27 cellular contexts compared by ENCODE assay signal in genomic region chr19:40053491-40053890, GRCh38. TPM values are rescaled to one million over a fixed set of nuclear protein-coding genes. Genes with fewer than 3 reads are reported as not detected.
DNase-seq lines count a peak whose midpoint lies in the region; ATAC-seq and TF ChIP-seq lines count a peak whose summit lies in the region.
"Had no signal": no experiment of that assay in that cellular context is flagged by ENCODE, and none has a peak within 500 bp of the region (broad histone marks: within the 10 kb centered on the region; RNA-seq: fewer than 3 reads in every experiment).

No MANE protein-coding gene starts in this region.

- peaks cover 75% of the 10 kb centered on the region for H3K36me3 Mint-ChIP-seq in CD4-positive, alpha-beta T cell (ENCODE audit: low read depth)
- peaks cover 17% of the 10 kb centered on the region for H3K36me3 Mint-ChIP-seq in activated T-helper 17 cell treated with anti-CD3 and anti-CD28 coated beads, Interleukin-2, amount 50 U/mL, for 72 hours (ENCODE audit: low read depth)
- H3K36me3 Mint-ChIP-seq in naive thymus-derived CD8-positive, alpha-beta T cell: peaks cover 24 to 50% (median 36%) of the 10 kb centered on the region in 3 donors
- H3K36me3 Mint-ChIP-seq in CD14-positive monocyte: peaks cover 20 to 30% of the 10 kb centered on the region in 2 donors

- CTCF ChIA-PET in CD4-positive, alpha-beta T cell (lab: Charles Lee): no interaction called here

- peak overlapping the region; percentile 100 for H3K4me3 Mint-ChIP-seq in CD4-positive, alpha-beta T cell
- peak overlapping the region; percentile 97 for H3K4me3 Mint-ChIP-seq in activated T-helper 17 cell treated with anti-CD3 and anti-CD28 coated beads, Interleukin-2, amount 50 U/mL, for 72 hours
- H3K4me3 Mint-ChIP-seq in naive thymus-derived CD8-positive, alpha-beta T cell: peak overlapping the region; percentile 5 to 100 (median 63)
- no peak overlapping the region for H3K4me3 Mint-ChIP-seq in CD14-positive monocyte
- H3K4me3 Mint-ChIP-seq: activated CD8-positive, alpha-beta T cell treated with anti-CD3 and anti-CD28 coated beads, Interleukin-2, amount 10 ng/mL, durations not matched to agents 7 days and 5 days had no signal

- peaks cover 11 to 32% (median 24%) of the 10 kb centered on the region in 10 experiments for H3K4me1 ChIP-seq in BLaER1 treated with 17β-estradiol and CSF1 and Interleukin-3, amounts not matched to agents 10 nM and 100 nM

- peaks cover 34 to 56% (median 49%) of the 10 kb centered on the region in 11 experiments for H3K36me3 ChIP-seq in BLaER1 treated with 17β-estradiol and CSF1 and Interleukin-3, amounts not matched to agents 10 nM and 100 nM

- TF ChIP-seq CTCF in CD4-positive, alpha-beta T cell (IDR thresholded peaks at IDR 0.05): no peak
- no peak for TF ChIP-seq CTCF in CD14-positive monocyte (IDR thresholded peaks at IDR 0.05)

- POLR2A ChIA-PET in CD4-positive, alpha-beta T cell (lab: Charles Lee): no interaction called here
- POLR2A ChIA-PET in naive thymus-derived CD8-positive, alpha-beta T cell (lab: Charles Lee): no interaction called here

- intact Hi-C loops in CD4-positive, alpha-beta T cell (cut with DNase I, micrococcal nuclease): loop anchor here in 1 of 2 experiments (10.0 kb wide), 1 partner anchor 59 kb away; the partner anchor contains the start of gene ZNF546
- intact Hi-C loops in CD14-positive monocyte (cut with micrococcal nuclease): no loop called here

- no peaks in the 10 kb centered on the region for H3K27me3 Mint-ChIP-seq in CD4-positive, alpha-beta T cell
- H3K27me3 Mint-ChIP-seq in activated T-helper 17 cell treated with anti-CD3 and anti-CD28 coated beads, Interleukin-2, amount 50 U/mL, for 72 hours: no peaks in the 10 kb centered on the region
- H3K27me3 Mint-ChIP-seq in naive thymus-derived CD8-positive, alpha-beta T cell: no peaks in the 10 kb centered on the region
- peaks cover under 1 to 6% (median 2%) of the 10 kb centered on the region in 3 donors for H3K27me3 Mint-ChIP-seq in CD14-positive monocyte (ENCODE audit: low read depth in 3 of 3)

- peaks cover 66% of the 10 kb centered on the region for H3K4me1 Mint-ChIP-seq in CD4-positive, alpha-beta T cell (ENCODE audit: low read depth)
- H3K4me1 Mint-ChIP-seq in activated T-helper 17 cell treated with anti-CD3 and anti-CD28 coated beads, Interleukin-2, amount 50 U/mL, for 72 hours: peaks cover 25% of the 10 kb centered on the region
- peaks cover 39 to 64% (median 57%) of the 10 kb centered on the region in 4 donors for H3K4me1 Mint-ChIP-seq in naive thymus-derived CD8-positive, alpha-beta T cell
- peaks cover 33% of the 10 kb centered on the region for H3K4me1 Mint-ChIP-seq in CD14-positive monocyte

- H3K9me3 Mint-ChIP-seq in CD4-positive, alpha-beta T cell: no peaks in the 10 kb centered on the region
- no peaks in the 10 kb centered on the region for H3K9me3 Mint-ChIP-seq in activated T-helper 17 cell treated with anti-CD3 and anti-CD28 coated beads, Interleukin-2, amount 50 U/mL, for 72 hours
- H3K9me3 Mint-ChIP-seq in naive thymus-derived CD8-positive, alpha-beta T cell: peaks cover 2 to 19% (median 13%) of the 10 kb centered on the region in 9 donors
- peaks cover 14 to 25% (median 18%) of the 10 kb centered on the region in 7 donors for H3K9me3 Mint-ChIP-seq in CD14-positive monocyte

- peak overlapping the region; percentile 6 for H3K27ac Mint-ChIP-seq in CD4-positive, alpha-beta T cell
- no peak overlapping the region for H3K27ac Mint-ChIP-seq in activated T-helper 17 cell treated with anti-CD3 and anti-CD28 coated beads, Interleukin-2, amount 50 U/mL, for 72 hours
- H3K27ac Mint-ChIP-seq in naive thymus-derived CD8-positive, alpha-beta T cell: peak overlapping the region in 1 of 10 donors; percentile 65
- no peak overlapping the region for H3K27ac Mint-ChIP-seq in CD14-positive monocyte
- H3K27ac Mint-ChIP-seq: activated CD8-positive, alpha-beta T cell treated with anti-CD3 and anti-CD28 coated beads, Interleukin-2, amount 10 ng/mL, durations not matched to agents 7 days and 5 days had no signal

- no peak overlapping the region; a peak in 2 of 20 replicates for H3K4me3 ChIP-seq in BLaER1 treated with 17β-estradiol and CSF1 and Interleukin-3, amounts not matched to agents 10 nM and 100 nM
- H3K4me3 ChIP-seq: gastrocnemius medialis, GM23248, hepatocyte, stomach, thyroid gland had no signal

- peak overlapping the region in 7 of 11 experiments; percentile 2 to 94 (median 88); a peak in 4 of 22 replicates for H3K4me2 ChIP-seq in BLaER1 treated with 17β-estradiol and CSF1 and Interleukin-3, amounts not matched to agents 10 nM and 100 nM
- H3K4me2 ChIP-seq: hepatocyte, smooth muscle cell had no signal

- H3K27ac ChIP-seq in BLaER1 treated with 17β-estradiol and CSF1 and Interleukin-3, amounts not matched to agents 10 nM and 100 nM: no peak overlapping the region
- no peak overlapping the region for H3K27ac ChIP-seq in CD4-positive, alpha-beta T cell (ENCODE audit: low read depth, low read length)
- H3K27ac ChIP-seq: gastrocnemius medialis, GM23248, hepatocyte, stomach, thyroid gland had no signal

- no peak overlapping the region for H3K9ac ChIP-seq in BLaER1 treated with 17β-estradiol and CSF1 and Interleukin-3, amounts not matched to agents 10 nM and 100 nM
- H3K9ac ChIP-seq: GM23248 had no signal

- no peaks in the 10 kb centered on the region for H3K27me3 ChIP-seq in BLaER1 treated with 17β-estradiol and CSF1 and Interleukin-3, amounts not matched to agents 10 nM and 100 nM
- no peaks in the 10 kb centered on the region for H3K27me3 ChIP-seq in CD4-positive, alpha-beta T cell (ENCODE audit: control insufficient read depth, insufficient read depth, low read length)
- H3K27me3 ChIP-seq: gastrocnemius medialis, hepatocyte, stomach, thyroid gland had no signal

- H3K9me3 ChIP-seq in BLaER1 treated with 17β-estradiol and CSF1 and Interleukin-3, amounts not matched to agents 10 nM and 100 nM (replicated peaks in 1 of 11): peaks cover 49 to 69% (median 62%) of the 10 kb centered on the region in 11 experiments
- H3K9me3 ChIP-seq in CD4-positive, alpha-beta T cell (ENCODE audit: control insufficient read depth, low read length): no peaks in the 10 kb centered on the region
- H3K9me3 ChIP-seq: thyroid gland had no signal

- DNase-seq in CD4-positive, alpha-beta T cell: no peak
- no peak for DNase-seq in naive thymus-derived CD8-positive, alpha-beta T cell
- DNase-seq in CD14-positive monocyte (ENCODE audit: low spot score) (no peak), NCI-H510A treated with DMSO at 0.1 percent for 48 hours (lab: John Stamatoyannopoulos, UW) (no peak)
- DNase-seq: activated CD8-positive, alpha-beta T cell treated with anti-CD3 and anti-CD28 coated beads, Interleukin-2, amount 10 ng/mL, durations not matched to agents 7 days and 5 days; activated naive CD4-positive, alpha-beta T cell treated with anti-CD3 and anti-CD28 coated beads, Interleukin-2, amount 50 U/mL, for 16 hours; caudate nucleus; DMS 273 treated with DMSO at 0.1 percent for 48 hours; gastrocnemius medialis; GM23248; left colon; NCI-H1048; NCI-H187; NCI-H524 treated with DMSO at 0.1 percent for 48 hours; SHP77; stimulated activated CD4-positive, alpha-beta T cell treated with anti-CD3 and anti-CD28 coated beads, Interleukin-1b, Interleukin-23, amount 100 ng/mL, for 48 hours; stimulated activated CD8-positive, alpha-beta memory T cell treated with anti-CD3 and anti-CD28 coated beads, Interleukin-4, amount 100 ng/mL, for 48 hours; stomach; SW 1271; thyroid gland had no signal

- ATAC-seq in CD4-positive, alpha-beta T cell (ENCODE audit: poor library complexity): no peak
- ATAC-seq in activated T-helper 17 cell treated with anti-CD3 and anti-CD28 coated beads, Interleukin-2, amount 50 U/mL, for 72 hours (replicated peaks): no peak
- no peak for ATAC-seq in naive thymus-derived CD8-positive, alpha-beta T cell
- ATAC-seq in HG03095 (IDR thresholded peaks at IDR 0.05; ENCODE audit: unreplicated experiment) (no peak), HG03439 (IDR thresholded peaks at IDR 0.05; ENCODE audit: unreplicated experiment) (no peak)
- ATAC-seq: activated CD4-positive, CD25-positive, alpha-beta regulatory T cell treated with anti-CD3 and anti-CD28 coated beads, Interleukin-2, amount 50 U/mL, for 24 hours; activated CD8-positive, alpha-beta T cell treated with anti-CD3 and anti-CD28 coated beads, Interleukin-2, amount 10 ng/mL, durations not matched to agents 7 days and 5 days; gastrocnemius medialis; left colon had no signal

- H4K20me1 ChIP-seq in BLaER1 treated with 17β-estradiol and CSF1 and Interleukin-3, amounts not matched to agents 10 nM and 100 nM: peaks cover 0 to 4% (median 0%) of the 10 kb centered on the region in 11 experiments; a peak in 2 of 22 replicates

RNA-seq across cellular contexts. Expression of gene ZNF780B, which starts 2.5 kb away (rescaled TPM):
- total RNA-seq in CD4-positive, alpha-beta T cell: 10 to 100 TPM; 11.8 to 12.0 TPM
- 10 to 100 TPM; 12.1 to 20.9 TPM for total RNA-seq in activated T-helper 17 cell treated with anti-CD3 and anti-CD28 coated beads, Interleukin-2, amount 50 U/mL, for 72 hours
- 10 to 100 TPM; 61.5 to 70.8 TPM for total RNA-seq in naive thymus-derived CD8-positive, alpha-beta T cell
- 10 to 100 TPM; 13.3 to 18.4 (median 15.4) TPM for polyA plus RNA-seq in naive thymus-derived CD8-positive, alpha-beta T cell
- 1 to 10 TPM; 2.0 to 3.1 TPM for polyA plus RNA-seq in CD14-positive monocyte

RNA-seq across cellular contexts. Expression of gene ZNF780A, which starts 37.3 kb away (rescaled TPM):
- total RNA-seq in CD4-positive, alpha-beta T cell: 10 to 100 TPM in 1 of 2 experiments, 1 to 10 TPM in 1; 9.7 to 10.6 TPM
- 10 to 100 TPM; 12.6 to 25.3 TPM for total RNA-seq in activated T-helper 17 cell treated with anti-CD3 and anti-CD28 coated beads, Interleukin-2, amount 50 U/mL, for 72 hours
- 10 to 100 TPM; 33.7 to 35.1 TPM for total RNA-seq in naive thymus-derived CD8-positive, alpha-beta T cell
- 10 to 100 TPM; 22.8 to 28.3 (median 26.9) TPM for polyA plus RNA-seq in naive thymus-derived CD8-positive, alpha-beta T cell
- polyA plus RNA-seq in CD14-positive monocyte: 10 to 100 TPM in 1 of 2 donors, 1 to 10 TPM in 1; 9.8 to 14.1 TPM

RNA-seq across cellular contexts. Expression of gene ZNF546, which starts 56.6 kb away (rescaled TPM):
- 1 to 10 TPM; 2.4 to 3.8 TPM for total RNA-seq in CD4-positive, alpha-beta T cell
- total RNA-seq in activated T-helper 17 cell treated with anti-CD3 and anti-CD28 coated beads, Interleukin-2, amount 50 U/mL, for 72 hours: 10 to 100 TPM in 1 of 2 donors, 1 to 10 TPM in 1; 5.8 to 10.2 TPM
- 10 to 100 TPM; 17.6 to 22.0 TPM for total RNA-seq in naive thymus-derived CD8-positive, alpha-beta T cell
- 1 to 10 TPM; 4.0 to 6.4 (median 6.2) TPM for polyA plus RNA-seq in naive thymus-derived CD8-positive, alpha-beta T cell
- polyA plus RNA-seq in CD14-positive monocyte: 1 to 10 TPM; 1.3 to 1.4 TPM

Comparison
In these comparisons a context has a peak if more than half of its experiments do, and no peak if none do; other contexts are left out.
1. H3K4me3 Mint-ChIP-seq: peak in CD4-positive, alpha-beta T cell (single experiment), activated T-helper 17 cell treated with anti-CD3 and anti-CD28 coated beads, Interleukin-2, amount 50 U/mL, for 72 hours (single experiment) and naive thymus-derived CD8-positive, alpha-beta T cell (10 of 10); none in CD14-positive monocyte (0 of 2).